Comparison of ENCODE assay signal across 1 cellular context in genomic region chr5:72816297-72817075, GRCh38.
TF ChIP-seq lines count a peak whose summit lies in the region.

Gene TNPO1, plus strand, starts transcription at chr5:72816661. Its CDS starts 77 bp downstream, at chr5:72816738.

TF ChIP-seq in K562, 482 proteins besides CTCF, POLR2A, EP300 and RAD21 (continued from another document):
- no peak for TF ChIP-seq ZBTB26 (CRISPR knock-in tag; IDR thresholded peaks at IDR 0.05)
- peak; percentile 41; the same call in 1 of the 2 replicates for TF ChIP-seq XRCC5 (IDR thresholded peaks at IDR 0.05; ENCODE audit: low read depth, low read length)
- TF ChIP-seq KDM5B (IDR thresholded peaks at IDR 0.05; ENCODE audit: insufficient replicate concordance, low read depth, low read length): peak; percentile 77
- peak; percentile 77 for TF ChIP-seq TAF1 (IDR thresholded peaks at IDR 0.05; ENCODE audit: control insufficient read depth, extremely low read depth, insufficient read depth, low read length, severe bottlenecking)
- TF ChIP-seq THRAP3 (IDR thresholded peaks at IDR 0.05; ENCODE audit: borderline replicate concordance): no peak
- no peak for TF ChIP-seq HMBOX1 (IDR thresholded peaks at IDR 0.05)
- no peak for TF ChIP-seq PHTF2 (CRISPR knock-in tag; IDR thresholded peaks at IDR 0.05)
- TF ChIP-seq RCOR1 (IDR thresholded peaks at IDR 0.05; ENCODE audit: borderline replicate concordance in 1 of 2, low read depth in 2 of 2, low read length in 2 of 2): peak in 1 of 2 experiments; percentile 72; a peak in 2 of 4 replicates
- no peak for TF ChIP-seq SRSF9 (IDR thresholded peaks at IDR 0.05; ENCODE audit: borderline replicate concordance, low read depth, low read length)
- peak; percentile 24; the same call in 1 of the 2 replicates for TF ChIP-seq ZNF583 (CRISPR knock-in tag; IDR thresholded peaks at IDR 0.05)
- no peak for TF ChIP-seq GABPB2 (CRISPR knock-in tag; conservative IDR thresholded peaks at IDR 0.05)
- no peak for TF ChIP-seq BCOR (IDR thresholded peaks at IDR 0.05)
- TF ChIP-seq POLR2H (tag; IDR thresholded peaks at IDR 0.05; ENCODE audit: low read depth): peak; percentile 80
- no peak for TF ChIP-seq PRPF4 (IDR thresholded peaks at IDR 0.05; ENCODE audit: insufficient read depth, low read depth, low read length, poor library complexity, severe bottlenecking)
- 0 out of 2 replicates have a peak, but pooled peaks have one; percentile 3 for TF ChIP-seq SAFB (IDR thresholded peaks at IDR 0.05; ENCODE audit: borderline replicate concordance, low read depth, low read length)
- TF ChIP-seq ZBTB2 (IDR thresholded peaks at IDR 0.05): no peak
- TF ChIP-seq SNAPC5 (CRISPR knock-in tag; IDR thresholded peaks at IDR 0.05): no peak
- no peak for TF ChIP-seq MYBL2 (IDR thresholded peaks at IDR 0.05; ENCODE audit: low read depth)
- TF ChIP-seq MYBL2 (CRISPR knock-in tag; IDR thresholded peaks at IDR 0.05; ENCODE audit: borderline replicate concordance): no peak
- TF ChIP-seq ARID3A (IDR thresholded peaks at IDR 0.05; ENCODE audit: borderline replicate concordance, low read depth, low read length): no peak
- TF ChIP-seq MYC (IDR thresholded peaks at IDR 0.05; ENCODE audit: low read depth, low read length): peak; percentile 57
- no peak for TF ChIP-seq MYC (CRISPR knock-in tag; IDR thresholded peaks at IDR 0.05; ENCODE audit: borderline replicate concordance, low read depth)
- no peak for TF ChIP-seq NCOR1 (IDR thresholded peaks at IDR 0.05)
- TF ChIP-seq SREBF2 (CRISPR knock-in tag; IDR thresholded peaks at IDR 0.05): no peak
- peak; percentile 60 for TF ChIP-seq PCBP1 (IDR thresholded peaks at IDR 0.05; ENCODE audit: low read depth, low read length, poor library complexity, severe bottlenecking)
- TF ChIP-seq TRIM28 (IDR thresholded peaks at IDR 0.05): no peak
- no peak for TF ChIP-seq ZNF79 (CRISPR knock-in tag; IDR thresholded peaks at IDR 0.05; ENCODE audit: low read depth)
- TF ChIP-seq GTF2F1 (IDR thresholded peaks at IDR 0.05; ENCODE audit: low read depth, low read length): 0 out of 2 replicates have a peak, but pooled peaks have one; percentile 27
- TF ChIP-seq RBM39 (optimal IDR thresholded peaks at IDR 0.05; ENCODE audit: low read depth, low read length): no peak
- no peak for TF ChIP-seq PYGO2 (tag; IDR thresholded peaks at IDR 0.05)
- TF ChIP-seq ZNF146 (CRISPR knock-in tag; IDR thresholded peaks at IDR 0.05; ENCODE audit: unreplicated experiment): no peak
- TF ChIP-seq CC2D1A (IDR thresholded peaks at IDR 0.05): no peak
- no peak for TF ChIP-seq ZC3H8 (IDR thresholded peaks at IDR 0.05)
- no peak for TF ChIP-seq SIRT6 (IDR thresholded peaks at IDR 0.05; ENCODE audit: low read depth, low read length)
- no peak for TF ChIP-seq GTF2B (IDR thresholded peaks at IDR 0.05; ENCODE audit: extremely low read depth, insufficient read length)
- no peak for TF ChIP-seq TRIM25 (IDR thresholded peaks at IDR 0.05; ENCODE audit: borderline replicate concordance)
- TF ChIP-seq CHD2 (IDR thresholded peaks at IDR 0.05; ENCODE audit: low read depth, low read length): no peak
- no peak for TF ChIP-seq KLF16 (IDR thresholded peaks at IDR 0.05)
